Comparison of ENCODE assay signal across 9 cellular contexts in genomic region chr12:132597333-132598283, GRCh38. TPM values are rescaled to one million over a fixed set of nuclear protein-coding genes. Genes with fewer than 3 reads are reported as not detected.
DNase-seq lines count a peak whose midpoint lies in the region; ATAC-seq and TF ChIP-seq lines count a peak whose summit lies in the region.
"Had no signal": no experiment of that assay in that cellular context is flagged by ENCODE, and none has a peak within 500 bp of the region (broad histone marks: within the 10 kb centered on the region; RNA-seq: fewer than 3 reads in every experiment).

No MANE protein-coding gene starts in this region.

- H2AFZ ChIP-seq in GM23338: no peak overlapping the region

- no peak for TF ChIP-seq CTCF in GM23338 (conservative IDR thresholded peaks at IDR 0.05; ENCODE audit: low read depth in 2 of 2)
- no peak for TF ChIP-seq CTCF in esophagus muscularis mucosa (IDR thresholded peaks at IDR 0.05)
- TF ChIP-seq CTCF in prostate gland (IDR thresholded peaks at IDR 0.05): no peak

- no peaks in the 10 kb centered on the region for H3K9me2 ChIP-seq in GM23338 (ENCODE audit: insufficient read depth)

- H3K27ac ChIP-seq in GM23338 (ENCODE audit: low read depth) (no peak overlapping the region), esophagus muscularis mucosa (replicated peaks in 1 of 4) (peak overlapping the region in 2 of 4 donors; percentile 51 to 71), prostate gland (no peak overlapping the region)

- TF ChIP-seq POLR2A in esophagus muscularis mucosa (IDR thresholded peaks at IDR 0.05; ENCODE audit: low read depth) (no peak), prostate gland (IDR thresholded peaks at IDR 0.05) (no peak), GM18505 (IDR thresholded peaks at IDR 0.05; ENCODE audit: borderline replicate concordance, extremely low read depth, insufficient read depth, insufficient read length) (no peak)

- H3K4me1 ChIP-seq in GM23338 (ENCODE audit: insufficient read depth) (peaks cover 3% of the 10 kb centered on the region; the same call in 1 of the 2 replicates), esophagus muscularis mucosa (peaks cover 24 to 45% (median 36%) of the 10 kb centered on the region in 4 donors), prostate gland (replicated peaks) (peaks cover 4% of the 10 kb centered on the region)

- peaks cover 14% of the 10 kb centered on the region for H3K4me1 Mint-ChIP-seq in GM23338

- no peak for ATAC-seq in GM23338
- ATAC-seq in GM18505 (IDR thresholded peaks at IDR 0.05; ENCODE audit: unreplicated experiment): no peak

- H4K20me1 ChIP-seq in GM23338 (replicated peaks; ENCODE audit: insufficient read depth): no peaks in the 10 kb centered on the region

- H3K27ac Mint-ChIP-seq in GM23338: no peak overlapping the region

- H3K4me3 ChIP-seq in GM23338 (peak overlapping the region; percentile 74), esophagus muscularis mucosa (peak overlapping the region in 3 of 4 donors; percentile 34 to 55 (median 47)), prostate gland (peak overlapping the region; percentile 18 to 21)

- peaks cover 26% of the 10 kb centered on the region for H3F3A ChIP-seq in GM23338 (replicated peaks; ENCODE audit: low read depth)

- intact Hi-C loops in esophagus muscularis mucosa (cut with DNase I) (no loop called here), prostate gland (cut with DNase I) (no loop called here)

- no peak for TF ChIP-seq EP300 in esophagus muscularis mucosa (IDR thresholded peaks at IDR 0.05)

- peaks cover 79% of the 10 kb centered on the region for H3K27me3 Mint-ChIP-seq in GM23338 (ENCODE audit: insufficient read depth, low read depth, poor library complexity)

- H3K36me3 Mint-ChIP-seq in GM23338 (ENCODE audit: low read depth): no peaks in the 10 kb centered on the region; the same call in 2 of the 3 replicates

- 5% methylated on average over 22 of the region's 53 CpGs for WGBS in esophagus muscularis mucosa
- WGBS in prostate gland: 8% methylated on average over 17 of the region's 53 CpGs

- H3K9me3 ChIP-seq in esophagus muscularis mucosa (no peaks in the 10 kb centered on the region), prostate gland (no peaks in the 10 kb centered on the region)

- no peaks in the 10 kb centered on the region for H3K79me2 ChIP-seq in GM23338 (replicated peaks; ENCODE audit: insufficient read depth)

- peak overlapping the region; percentile 67 for H3K4me3 Mint-ChIP-seq in GM23338

- peak overlapping the region; percentile 65; the same call in 1 of the 2 replicates for H3K4me2 ChIP-seq in GM23338

- no peaks in the 10 kb centered on the region for H3K36me3 ChIP-seq in GM23338 (ENCODE audit: insufficient read depth)
- H3K36me3 ChIP-seq in esophagus muscularis mucosa: no peaks in the 10 kb centered on the region
- H3K36me3 ChIP-seq in prostate gland: no peaks in the 10 kb centered on the region

- H3K27me3 ChIP-seq in GM23338 (ENCODE audit: insufficient read depth) (peaks cover 77% of the 10 kb centered on the region), esophagus muscularis mucosa (peaks cover 0 to 22% (median 5%) of the 10 kb centered on the region in 4 donors), prostate gland (replicated peaks; ENCODE audit: insufficient read depth) (no peaks in the 10 kb centered on the region)

- DNase-seq in A172 (ENCODE audit: low spot score) (peak; percentile 31), GM23338 (ENCODE audit: low spot score) (peak; percentile 73), SK-N-DZ (ENCODE audit: low spot score) (peak; percentile 76), esophagus muscularis mucosa (ENCODE audit: extremely low spot score) (no peak), prostate gland (ENCODE audit: low spot score) (no peak), GM19238 (ENCODE audit: insufficient read length, low spot score) (no peak), NCI-H187 (lab: John Stamatoyannopoulos, UW) (no peak)

- peaks cover 12% of the 10 kb centered on the region for H3K9me3 Mint-ChIP-seq in GM23338

TF ChIP-seq in GM23338, 12 proteins besides CTCF, POLR2A, EP300 and RAD21 (continues in another document):
- TF ChIP-seq EZH2 (IDR thresholded peaks at IDR 0.05; ENCODE audit: low read depth, unreplicated experiment) (no peak), NANOG (IDR thresholded peaks at IDR 0.05; ENCODE audit: borderline replicate concordance) (no peak), ZNF462 (CRISPR knock-in tag; IDR thresholded peaks at IDR 0.05) (no peak)

RNA-seq across cellular contexts. Expression of gene LRCOL1, which starts 12.8 kb away (rescaled TPM):
- total RNA-seq in A172 (2014; rRNA removed; shearing (Covaris generic)): 1.1 and 1.4 TPM in 2 replicates
- 1.7 TPM in 1 of 2 replicates, not detected in the other for total RNA-seq in GM23338 (2014; rRNA removed; shearing (Covaris generic))
- polyA plus RNA-seq in GM23338 (2016; fragmentation: Nextera tagmentation; extraction: Ambion mirVana): not detected in 2 replicates
- 0.54 TPM in 1 of 2 replicates, not detected in the other for polyA plus RNA-seq in SK-N-DZ (2014; cell fraction: cytosol; rRNA removed)
- polyA plus RNA-seq in SK-N-DZ (2014; cell fraction: nucleus; rRNA removed): 3.6 and 4.5 TPM in 2 replicates
- total RNA-seq in esophagus muscularis mucosa (not detected), prostate gland (under 1 TPM in 1 of 2 donors, not detected in 1; 0.68 TPM)

RNA-seq across cellular contexts. Expression of gene P2RX2, which starts 21.0 kb away (rescaled TPM):
- not detected in 2 replicates for total RNA-seq in A172 (2014; rRNA removed; shearing (Covaris generic))
- total RNA-seq in GM23338 (2014; rRNA removed; shearing (Covaris generic)): 1.7 and 3.0 TPM in 2 replicates
- 1.1 and 2.3 TPM in 2 replicates for polyA plus RNA-seq in GM23338 (2016; fragmentation: Nextera tagmentation; extraction: Ambion mirVana)
- polyA plus RNA-seq in SK-N-DZ (2014; cell fraction: cytosol; rRNA removed): 0.42 and 0.49 TPM in 2 replicates
- 4.2 and 11.0 TPM in 2 replicates for polyA plus RNA-seq in SK-N-DZ (2014; cell fraction: nucleus; rRNA removed)
- total RNA-seq in esophagus muscularis mucosa: 1 to 10 TPM; 1.7 to 4.1 (median 3.7) TPM
- 1 to 10 TPM in 1 of 2 donors, under 1 TPM in 1; 0.32 to 8.2 TPM for total RNA-seq in prostate gland
- total RNA-seq: dermis microvascular lymphatic vessel endothelial cell had no signal

Comparison
In these comparisons a context has a peak if more than half of its experiments do, and no peak if none do; other contexts are left out.
1. DNase-seq: peak in A172 (single experiment), GM23338 (single experiment) and SK-N-DZ (single experiment); none in esophagus muscularis mucosa (single experiment), prostate gland (single experiment), GM19238 (single experiment) and NCI-H187 (0 of 2).
2. H3K4me3 ChIP-seq: peak in every context shown above with its lines; median percentile 74 in GM23338; 47 in esophagus muscularis mucosa; 20 in prostate gland.